In genomic region chr12:73352826-73353225, GRCh38 we compare ENCODE assay signal across 32 cellular contexts.
"Had no signal": no experiment of that assay in that cellular context is flagged by ENCODE, and none has a peak within 500 bp of the region (broad histone marks: within the 10 kb centered on the region; RNA-seq: fewer than 3 reads in every experiment).

No MANE protein-coding gene starts in this region.

- DNase-seq: activated CD4-positive, alpha-beta memory T cell treated with anti-CD3 and anti-CD28 coated beads for 36 hours; activated CD4-positive, alpha-beta T cell treated with anti-CD3 and anti-CD28 coated beads for 36 hours; activated CD4-positive, alpha-beta T cell treated with anti-CD3 and anti-CD28 coated beads, Interleukin-2, amount 10 ng/mL, durations not matched to agents 24 days and 14 days; activated CD4-positive, CD25-positive, alpha-beta regulatory T cell; activated CD4-positive, CD25-positive, alpha-beta regulatory T cell treated with anti-CD3 and anti-CD28 coated beads, Interleukin-2, amount 50 U/mL, for 72 hours; activated CD8-positive, alpha-beta memory T cell treated with anti-CD3 and anti-CD28 coated beads, Interleukin-2, amount 10 ng/mL, durations not matched to agents 7 days and 5 days; activated CD8-positive, alpha-beta memory T cell treated with anti-CD3 and anti-CD28 coated beads, Interleukin-2, amount 50 U/mL, for 4 hours; activated CD8-positive, alpha-beta T cell treated with anti-CD3 and anti-CD28 coated beads, Interleukin-2, amount 10 ng/mL, durations not matched to agents 7 days and 5 days; activated effector memory CD4-positive, alpha-beta T cell treated with anti-CD3 and anti-CD28 coated beads, Interleukin-2, amount 50 U/mL, for 16 hours; activated naive CD4-positive, alpha-beta T cell treated with anti-CD3 and anti-CD28 coated beads for 36 hours; activated naive CD8-positive, alpha-beta T cell treated with anti-CD3 and anti-CD28 coated beads for 36 hours; activated naive CD8-positive, alpha-beta T cell treated with anti-CD3 and anti-CD28 coated beads, Interleukin-2, amount 50 U/mL, for 24 hours; activated T-cell treated with anti-CD3 and anti-CD28 coated beads, Interleukin-2, amount 50 U/mL, for 1 hour; activated T-cell treated with anti-CD3 and anti-CD28 coated beads, Interleukin-2, amount 50 U/mL, for 48 hours; adrenal gland; amygdala; aorta; body of pancreas; central memory CD4-positive, alpha-beta T cell; cerebellar nuclear complex; colonic mucosa; effector CD8-positive, alpha-beta T cell; esophagus squamous epithelium; foreskin melanocyte; T-helper 2 cell had no signal

- H3K4me3 ChIP-seq: adrenal gland, body of pancreas, cardiac muscle cell, colonic mucosa, esophagus squamous epithelium had no signal

- H3K4me1 ChIP-seq: adrenal gland, body of pancreas, colonic mucosa, esophagus squamous epithelium had no signal

- H3K9me3 ChIP-seq: adrenal gland, body of pancreas, colonic mucosa, esophagus squamous epithelium had no signal

- H3K36me3 Mint-ChIP-seq: activated CD4-positive, alpha-beta memory T cell treated with anti-CD3 and anti-CD28 coated beads for 36 hours; activated CD8-positive, alpha-beta memory T cell treated with anti-CD3 and anti-CD28 coated beads, Interleukin-2, amount 10 ng/mL, durations not matched to agents 7 days and 5 days; activated naive CD4-positive, alpha-beta T cell treated with anti-CD3 and anti-CD28 coated beads, Interleukin-2, amount 50 U/mL, for 24 hours had no signal

- ATAC-seq: activated CD4-positive, alpha-beta T cell treated with anti-CD3 and anti-CD28 coated beads for 36 hours; activated CD8-positive, alpha-beta memory T cell treated with anti-CD3 and anti-CD28 coated beads, Interleukin-2, amount 10 ng/mL, durations not matched to agents 7 days and 5 days; activated CD8-positive, alpha-beta T cell treated with anti-CD3 and anti-CD28 coated beads, Interleukin-2, amount 10 ng/mL, durations not matched to agents 7 days and 5 days; activated naive CD8-positive, alpha-beta T cell treated with anti-CD3 and anti-CD28 coated beads, Interleukin-2, amount 50 U/mL, for 24 hours; body of pancreas had no signal

- H3K27ac ChIP-seq: adrenal gland, body of pancreas, cardiac muscle cell, colonic mucosa, epithelial cell of prostate, esophagus squamous epithelium had no signal

- H3K27me3 Mint-ChIP-seq: activated CD4-positive, alpha-beta memory T cell treated with anti-CD3 and anti-CD28 coated beads for 36 hours; activated CD4-positive, alpha-beta T cell treated with anti-CD3 and anti-CD28 coated beads for 36 hours; activated CD4-positive, alpha-beta T cell treated with anti-CD3 and anti-CD28 coated beads, Interleukin-2, amount 10 ng/mL, durations not matched to agents 24 days and 14 days; activated CD8-positive, alpha-beta memory T cell treated with anti-CD3 and anti-CD28 coated beads, Interleukin-2, amount 10 ng/mL, durations not matched to agents 7 days and 5 days; activated naive CD4-positive, alpha-beta T cell treated with anti-CD3 and anti-CD28 coated beads, Interleukin-2, amount 50 U/mL, for 24 hours; activated naive CD8-positive, alpha-beta T cell treated with anti-CD3 and anti-CD28 coated beads for 36 hours; activated naive CD8-positive, alpha-beta T cell treated with anti-CD3 and anti-CD28 coated beads, Interleukin-2, amount 50 U/mL, for 24 hours had no signal

- H3K4me3 Mint-ChIP-seq: activated CD4-positive, alpha-beta memory T cell treated with anti-CD3 and anti-CD28 coated beads for 36 hours; activated CD4-positive, alpha-beta T cell treated with anti-CD3 and anti-CD28 coated beads for 36 hours; activated CD4-positive, alpha-beta T cell treated with anti-CD3 and anti-CD28 coated beads, Interleukin-2, amount 10 ng/mL, durations not matched to agents 24 days and 14 days; activated CD8-positive, alpha-beta memory T cell treated with anti-CD3 and anti-CD28 coated beads, Interleukin-2, amount 10 ng/mL, durations not matched to agents 7 days and 5 days; activated CD8-positive, alpha-beta T cell treated with anti-CD3 and anti-CD28 coated beads, Interleukin-2, amount 10 ng/mL, durations not matched to agents 7 days and 5 days; activated naive CD4-positive, alpha-beta T cell treated with anti-CD3 and anti-CD28 coated beads for 36 hours; activated naive CD4-positive, alpha-beta T cell treated with anti-CD3 and anti-CD28 coated beads, Interleukin-2, amount 50 U/mL, for 24 hours; activated naive CD8-positive, alpha-beta T cell treated with anti-CD3 and anti-CD28 coated beads for 36 hours; activated naive CD8-positive, alpha-beta T cell treated with anti-CD3 and anti-CD28 coated beads, Interleukin-2, amount 50 U/mL, for 24 hours; activated T-helper 1 cell treated with anti-CD3 and anti-CD28 coated beads, Interleukin-12 subunit alpha, Interleukin-12 subunit beta, Interleukin-2, Interleukin-4 antibody, amounts not matched to agents 30 ng/mL and 10 ng/mL and 1 ng/mL, durations not matched to agents 14 hours and 24 hours and 36 hours had no signal

- H3K36me3 ChIP-seq: adrenal gland, cardiac muscle cell, colonic mucosa, esophagus squamous epithelium had no signal

- H3K27ac Mint-ChIP-seq: activated CD4-positive, alpha-beta memory T cell treated with anti-CD3 and anti-CD28 coated beads for 36 hours; activated CD4-positive, alpha-beta T cell treated with anti-CD3 and anti-CD28 coated beads for 36 hours; activated CD4-positive, alpha-beta T cell treated with anti-CD3 and anti-CD28 coated beads, Interleukin-2, amount 10 ng/mL, durations not matched to agents 24 days and 14 days; activated CD8-positive, alpha-beta memory T cell treated with anti-CD3 and anti-CD28 coated beads, Interleukin-2, amount 10 ng/mL, durations not matched to agents 7 days and 5 days; activated CD8-positive, alpha-beta T cell treated with anti-CD3 and anti-CD28 coated beads, Interleukin-2, amount 10 ng/mL, durations not matched to agents 7 days and 5 days; activated naive CD4-positive, alpha-beta T cell treated with anti-CD3 and anti-CD28 coated beads for 36 hours; activated naive CD4-positive, alpha-beta T cell treated with anti-CD3 and anti-CD28 coated beads, Interleukin-2, amount 50 U/mL, for 24 hours; activated naive CD8-positive, alpha-beta T cell treated with anti-CD3 and anti-CD28 coated beads for 36 hours; activated naive CD8-positive, alpha-beta T cell treated with anti-CD3 and anti-CD28 coated beads, Interleukin-2, amount 50 U/mL, for 24 hours; activated T-helper 1 cell treated with anti-CD3 and anti-CD28 coated beads, Interleukin-12 subunit alpha, Interleukin-12 subunit beta, Interleukin-2, Interleukin-4 antibody, amounts not matched to agents 30 ng/mL and 10 ng/mL and 1 ng/mL, durations not matched to agents 14 hours and 24 hours and 36 hours; activated T-helper 2 cell treated with anti-CD3 and anti-CD28 coated beads, Interferon-gamma antibody, Interleukin-2, Interleukin-4, amounts not matched to agents 10 μg/mL and 5 μg/mL and 100 μg/mL, durations not matched to agents 14 hours and 24 hours and 36 hours had no signal

- H3K27me3 ChIP-seq: adrenal gland, body of pancreas, cardiac muscle cell, colonic mucosa, esophagus squamous epithelium had no signal

- FAIRE-seq: endometrium, endothelial cell of umbilical vein had no signal

- H3K4me1 Mint-ChIP-seq: activated CD4-positive, alpha-beta T cell treated with anti-CD3 and anti-CD28 coated beads for 36 hours; activated CD4-positive, alpha-beta T cell treated with anti-CD3 and anti-CD28 coated beads, Interleukin-2, amount 10 ng/mL, durations not matched to agents 24 days and 14 days; activated CD8-positive, alpha-beta memory T cell treated with anti-CD3 and anti-CD28 coated beads, Interleukin-2, amount 10 ng/mL, durations not matched to agents 7 days and 5 days; activated naive CD4-positive, alpha-beta T cell treated with anti-CD3 and anti-CD28 coated beads, Interleukin-2, amount 50 U/mL, for 24 hours; activated naive CD8-positive, alpha-beta T cell treated with anti-CD3 and anti-CD28 coated beads for 36 hours; activated naive CD8-positive, alpha-beta T cell treated with anti-CD3 and anti-CD28 coated beads, Interleukin-2, amount 50 U/mL, for 24 hours had no signal
